Comparison of ENCODE assay signal across 9 cellular contexts in the genomic region with DNA sequence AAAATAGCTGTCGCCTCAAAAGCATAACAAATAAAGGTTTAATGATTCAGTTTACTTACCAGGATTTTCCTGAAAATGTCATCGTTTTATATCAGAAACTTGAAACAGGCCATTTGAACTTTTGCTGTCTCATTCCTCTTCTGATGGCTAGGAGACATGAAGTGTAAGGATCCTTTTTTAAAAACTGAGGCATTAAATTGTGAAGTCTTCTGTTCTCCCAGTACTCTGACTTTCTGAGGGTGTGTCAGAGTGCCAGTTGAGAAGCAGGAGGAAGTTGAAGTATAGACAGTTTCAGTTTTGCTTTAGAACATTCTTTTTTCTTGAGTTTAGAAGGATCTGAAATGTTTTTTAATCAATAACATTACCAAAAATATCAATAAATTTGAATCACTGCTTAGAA. TPM values are rescaled to one million over a fixed set of nuclear protein-coding genes. Genes with fewer than 3 reads are reported as not detected.
DNase-seq lines count a peak whose midpoint lies in the region; ATAC-seq, FAIRE-seq and TF ChIP-seq lines count a peak whose summit lies in the region.
"Had no signal": no experiment of that assay in that cellular context is flagged by ENCODE, and none has a peak within 500 bp of the region (broad histone marks: within the 10 kb centered on the region; RNA-seq: fewer than 3 reads in every experiment).

Gene SAMD9L (minus strand): TSS at position 251 of the 400 bp plus-strand sequence. CDS start 12,414 bp downstream, outside the sequence.

- TF ChIP-seq CTCF in GM12864 (IDR thresholded peaks at IDR 0.05; ENCODE audit: low read depth, low read length, missing control alignments) (no peak), NB4 (IDR thresholded peaks at IDR 0.05; ENCODE audit: low read depth, low read length) (no peak), bronchial epithelial cell (IDR thresholded peaks at IDR 0.05; ENCODE audit: insufficient read depth, low read length, severe bottlenecking) (no peak)

- no peak for TF ChIP-seq POLR2A in NB4 (IDR thresholded peaks at IDR 0.05; ENCODE audit: extremely low read depth, insufficient read length)

- H3K27ac ChIP-seq in substantia nigra (ENCODE audit: low read depth, low read length, poor library complexity, severe bottlenecking), result no peak within 1 kb of the TSS

- H3K4me3 ChIP-seq in GM12864 (ENCODE audit: low read depth, low read length), result peak within 1 kb of the TSS; percentile 78
- H3K4me3 ChIP-seq in NB4 (ENCODE audit: low read depth, low read length), result peak within 1 kb of the TSS; percentile 57
- no peak within 1 kb of the TSS for H3K4me3 ChIP-seq in bronchial epithelial cell (ENCODE audit: low read depth, low read length)
- H3K4me3 ChIP-seq in mucosa of stomach (ENCODE audit: low read length), result no peak within 1 kb of the TSS

- peaks cover 11% of the 10 kb centered on the region for H3K4me1 ChIP-seq in mucosa of stomach (ENCODE audit: control insufficient read depth, insufficient read depth, low read length)

- no peak for DNase-seq in GM12864 (ENCODE audit: low read depth)
- DNase-seq in NB4 (ENCODE audit: low read depth), result peak; percentile 66
- peak; percentile 22 for DNase-seq in bronchial epithelial cell (ENCODE audit: low read depth)
- no peak for DNase-seq in substantia nigra (lab: John Stamatoyannopoulos, UW)
- DNase-seq in 8988T, result no peak
- no peak for DNase-seq in nucleus accumbens (lab: John Stamatoyannopoulos, UW)

- ATAC-seq in GM21786 (IDR thresholded peaks at IDR 0.05; ENCODE audit: unreplicated experiment), result peak; percentile 51

- H3K9me3 ChIP-seq in mucosa of stomach (ENCODE audit: control insufficient read depth, low read length), result no peaks in the 10 kb centered on the region

- no peak for FAIRE-seq in bronchial epithelial cell (lab: Jason Lieb, UNC)
- FAIRE-seq: TTC549 had no signal

- peak within 1 kb of the TSS; percentile 56 for H3K9ac ChIP-seq in mucosa of stomach (ENCODE audit: low read length)

- H3K36me3 ChIP-seq in bronchial epithelial cell (ENCODE audit: control insufficient read depth, insufficient read depth, low read length) (no peaks in the 10 kb centered on the region), mucosa of stomach (ENCODE audit: control insufficient read depth, insufficient read depth, low read length) (peaks cover under 1% of the 10 kb centered on the region)

- H3K27me3 ChIP-seq in bronchial epithelial cell (ENCODE audit: control insufficient read depth, insufficient read depth, low read length), result no peaks in the 10 kb centered on the region
- H3K27me3 ChIP-seq in mucosa of stomach (ENCODE audit: control insufficient read depth, insufficient read depth, low read length), result no peaks in the 10 kb centered on the region

RNA-seq across cellular contexts. Expression of gene SAMD9L, which starts in this region (rescaled TPM):
- under 0.01 and 0.64 TPM in 2 replicates for total RNA-seq in bronchial epithelial cell

Comparison
In these comparisons a context has a peak if more than half of its experiments do, and no peak if none do; other contexts are left out.
1. Peak in DNase-seq in bronchial epithelial cell; RNA of the gene not detected or under 1 TPM.
2. H3K4me3 ChIP-seq: peak in GM12864 (single experiment) and NB4 (single experiment); none in bronchial epithelial cell (single experiment) and mucosa of stomach (single experiment).